33 cellular contexts compared by ENCODE assay signal in the genomic region with DNA sequence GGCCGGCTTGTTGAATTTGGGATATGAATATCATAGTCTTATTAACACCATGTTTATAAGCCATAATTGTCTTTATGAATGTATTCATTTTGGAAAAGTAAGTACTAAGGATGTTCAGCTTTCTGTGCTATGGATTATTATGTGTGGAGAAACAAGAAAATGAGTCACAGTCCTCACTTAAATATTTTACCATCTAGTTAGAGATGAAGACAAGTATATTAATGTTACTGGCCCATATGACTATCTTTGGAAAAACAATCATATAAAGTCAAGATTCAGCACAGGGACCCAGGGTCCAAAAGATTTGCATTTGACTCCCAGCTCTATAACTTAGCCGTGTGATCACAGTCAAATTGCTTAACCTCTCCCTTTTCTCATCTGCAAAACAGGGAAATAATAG.
"Had no signal": no experiment of that assay in that cellular context is flagged by ENCODE, and none has a peak within 500 bp of the region (broad histone marks: within the 10 kb centered on the region; RNA-seq: fewer than 3 reads in every experiment).

No MANE protein-coding gene starts in this region.

- H3K9me3 ChIP-seq: MG63 had no signal

- H3K9me3 Mint-ChIP-seq: activated B cell treated with CpG ODN at 0.5 μM for 24 hours; activated CD4-positive, alpha-beta memory T cell treated with anti-CD3 and anti-CD28 coated beads for 36 hours; activated naive CD8-positive, alpha-beta T cell treated with anti-CD3 and anti-CD28 coated beads for 36 hours had no signal

- H3K36me3 Mint-ChIP-seq: activated CD4-positive, alpha-beta memory T cell treated with anti-CD3 and anti-CD28 coated beads for 36 hours; activated CD8-positive, alpha-beta memory T cell treated with anti-CD3 and anti-CD28 coated beads, Interleukin-2, amount 10 ng/mL, durations not matched to agents 7 days and 5 days; activated naive CD8-positive, alpha-beta T cell treated with anti-CD3 and anti-CD28 coated beads for 36 hours had no signal

- H3K27me3 Mint-ChIP-seq: activated B cell treated with CpG ODN at 0.5 μM for 24 hours had no signal

- ATAC-seq: activated CD8-positive, alpha-beta memory T cell treated with anti-CD3 and anti-CD28 coated beads, Interleukin-2, amount 10 ng/mL, durations not matched to agents 7 days and 5 days; Panc1 had no signal

- H3K4me3 ChIP-seq: MG63 had no signal

- H3K4me3 Mint-ChIP-seq: activated B cell treated with CpG ODN at 0.5 μM for 24 hours; activated CD4-positive, alpha-beta memory T cell treated with anti-CD3 and anti-CD28 coated beads for 36 hours; activated CD8-positive, alpha-beta memory T cell treated with anti-CD3 and anti-CD28 coated beads, Interleukin-2, amount 10 ng/mL, durations not matched to agents 7 days and 5 days; activated naive CD8-positive, alpha-beta T cell treated with anti-CD3 and anti-CD28 coated beads for 36 hours had no signal

- DNase-seq: activated B cell treated with CpG ODN at 0.5 μM for 24 hours; activated CD4-positive, alpha-beta memory T cell treated with anti-CD3 and anti-CD28 coated beads for 36 hours; activated CD4-positive, alpha-beta T cell treated with anti-CD3 and anti-CD28 coated beads for 4 hours; activated CD4-positive, alpha-beta T cell treated with anti-CD3 and anti-CD28 coated beads, Interleukin-2, amount 50 U/mL, for 1 hour; activated CD4-positive, CD25-positive, alpha-beta regulatory T cell treated with anti-CD3 and anti-CD28 coated beads, Interleukin-2, amount 50 U/mL, for 72 hours; activated CD8-positive, alpha-beta memory T cell treated with anti-CD3 and anti-CD28 coated beads for 24 hours; activated CD8-positive, alpha-beta memory T cell treated with anti-CD3 and anti-CD28 coated beads, Interleukin-2, amount 10 ng/mL, durations not matched to agents 7 days and 5 days; activated CD8-positive, alpha-beta memory T cell treated with anti-CD3 and anti-CD28 coated beads, Interleukin-2, amount 50 U/mL, for 48 hours; activated effector memory CD4-positive, alpha-beta T cell treated with anti-CD3 and anti-CD28 coated beads, Interleukin-2, amount 50 U/mL, for 16 hours; activated naive CD4-positive, alpha-beta T cell; activated naive CD4-positive, alpha-beta T cell treated with anti-CD3 and anti-CD28 coated beads, Interleukin-2, amount 50 U/mL, for 16 hours; activated naive CD8-positive, alpha-beta T cell treated with anti-CD3 and anti-CD28 coated beads for 36 hours; activated T-cell treated with anti-CD3 and anti-CD28 coated beads, Interleukin-2, amount 50 U/mL, for 48 hours; amniotic stem cell; aorta; Kasumi-1; MG63; NCI-H1048; NCI-H1105 treated with DMSO at 0.1 percent for 48 hours; NCI-H1436; NCI-H1694; NCI-H2029; NCI-H345; NCI-H524 treated with DMSO at 0.1 percent for 48 hours; NK-92 treated with Interleukin-12 subunit alpha and Interleukin-12 subunit beta, amount 100 ng/mL, for 24 hours; OCI-M1; SIG-M5; SW 1271; T-helper 1 cell; T-helper 2 cell; T-helper 9 cell had no signal

- H3K27ac ChIP-seq: VCaP had no signal

- H3K27ac Mint-ChIP-seq: activated B cell treated with CpG ODN at 0.5 μM for 24 hours; activated CD4-positive, alpha-beta memory T cell treated with anti-CD3 and anti-CD28 coated beads for 36 hours; activated CD8-positive, alpha-beta memory T cell treated with anti-CD3 and anti-CD28 coated beads, Interleukin-2, amount 10 ng/mL, durations not matched to agents 7 days and 5 days; activated naive CD8-positive, alpha-beta T cell treated with anti-CD3 and anti-CD28 coated beads for 36 hours had no signal

- H3K4me1 Mint-ChIP-seq: activated B cell treated with CpG ODN at 0.5 μM for 24 hours; activated CD8-positive, alpha-beta memory T cell treated with anti-CD3 and anti-CD28 coated beads, Interleukin-2, amount 10 ng/mL, durations not matched to agents 7 days and 5 days; activated naive CD8-positive, alpha-beta T cell treated with anti-CD3 and anti-CD28 coated beads for 36 hours had no signal

- H3K27me3 ChIP-seq: MG63 had no signal

- H3K36me3 ChIP-seq: MG63 had no signal
